In genomic region chr11:68854273-68854958, GRCh38 we compare ENCODE assay signal across 9 cellular contexts. TPM values are rescaled to one million over a fixed set of nuclear protein-coding genes. Genes with fewer than 3 reads are reported as not detected.
A peak's percentile ranks its signal among the peaks of the same experiment; 100 is the strongest.
DNase-seq lines count a peak whose midpoint lies in the region; ATAC-seq, FAIRE-seq and TF ChIP-seq lines count a peak whose summit lies in the region.
"Had no signal": no experiment of that assay in that cellular context is flagged by ENCODE, and none has a peak within 500 bp of the region (broad histone marks: within the 10 kb centered on the region; RNA-seq: fewer than 3 reads in every experiment).

No MANE protein-coding gene starts in this region.

- no peak overlapping the region for H3K27ac Mint-ChIP-seq in astrocyte (ENCODE audit: unreplicated experiment)

- H3K4me1 Mint-ChIP-seq in astrocyte (ENCODE audit: low read depth, unreplicated experiment), result no peaks in the 10 kb centered on the region

- H4K20me1 ChIP-seq in astrocyte (ENCODE audit: insufficient read depth, low read length), result no peaks in the 10 kb centered on the region

- H3K4me1 ChIP-seq in astrocyte (ENCODE audit: insufficient read depth, low read length) (no peaks in the 10 kb centered on the region), sigmoid colon (peaks cover 0 to 29% (median 21%) of the 10 kb centered on the region in 4 donors)

- no peak for FAIRE-seq in astrocyte (lab: Jason Lieb, UNC)

- no peak overlapping the region for H3K9ac ChIP-seq in astrocyte (ENCODE audit: low read length)

- H3K4me3 ChIP-seq in astrocyte (ENCODE audit: insufficient read depth, low read depth, low read length), result no peak overlapping the region
- peak overlapping the region in 3 of 4 donors; percentile 42 to 49 (median 49) for H3K4me3 ChIP-seq in sigmoid colon

- peak overlapping the region; percentile 84 for H3K4me2 ChIP-seq in astrocyte (ENCODE audit: low read length)

- H3K27me3 ChIP-seq in astrocyte (ENCODE audit: insufficient read depth, low read length) (peaks cover 21% of the 10 kb centered on the region), sigmoid colon (peaks cover 9 to 17% (median 16%) of the 10 kb centered on the region in 3 donors)

- H3K36me3 ChIP-seq in astrocyte (ENCODE audit: insufficient read depth, low read length) (no peaks in the 10 kb centered on the region), sigmoid colon (no peaks in the 10 kb centered on the region)

- WGBS in sigmoid colon, 2 donors, result 19 to 34% methylated on average over 42 of the region's 42 CpGs

- no peak for ATAC-seq in HG02884 (IDR thresholded peaks at IDR 0.05; ENCODE audit: unreplicated experiment)

- H3K27me3 Mint-ChIP-seq in astrocyte (ENCODE audit: low read depth, unreplicated experiment), result peaks cover 35% of the 10 kb centered on the region

- peaks cover 4% of the 10 kb centered on the region for H3K9me3 Mint-ChIP-seq in astrocyte (ENCODE audit: unreplicated experiment)

- H3K9me3 ChIP-seq in astrocyte (ENCODE audit: insufficient read depth, low read depth, low read length) (peaks cover 2% of the 10 kb centered on the region), sigmoid colon (no peaks in the 10 kb centered on the region)

- H3K27ac ChIP-seq in astrocyte (ENCODE audit: low read depth, low read length), result no peak overlapping the region
- no peak overlapping the region for H3K27ac ChIP-seq in sigmoid colon

- TF ChIP-seq CTCF in GM20000 (IDR thresholded peaks at IDR 0.05; ENCODE audit: extremely low read depth, missing control alignments) (no peak), astrocyte (IDR thresholded peaks at IDR 0.05; ENCODE audit: insufficient read depth, low read depth, low read length) (no peak), sigmoid colon (IDR thresholded peaks at IDR 0.05) (no peak)

- H3K4me3 Mint-ChIP-seq in astrocyte (ENCODE audit: unreplicated experiment), result no peak overlapping the region

- DNase-seq in GM20000 (ENCODE audit: low spot score) (peak; percentile 43), astrocyte (ENCODE audit: low read depth) (no peak), iPS-NIHi11 (ENCODE audit: low spot score) (peak; percentile 47), sigmoid colon (no peak), NCI-H1436 treated with DMSO at 0.1 percent for 48 hours (lab: John Stamatoyannopoulos, UW) (no peak), NCI-H2196 (lab: John Stamatoyannopoulos, UW; ENCODE audit: unreplicated experiment) (no peak), globus pallidus (ENCODE audit: low spot score) (no peak)
- DNase-seq: activated gamma-delta T cell had no signal

- H2AFZ ChIP-seq in astrocyte (ENCODE audit: low read depth, low read length), result no peak overlapping the region

- intact Hi-C loops in sigmoid colon (cut with DNase I), result no loop called here

- H3K36me3 Mint-ChIP-seq in astrocyte (ENCODE audit: low read depth, unreplicated experiment), result no peaks in the 10 kb centered on the region

- H3K79me2 ChIP-seq in astrocyte (ENCODE audit: insufficient read depth, low read length), result no peaks in the 10 kb centered on the region

- TF ChIP-seq POLR2A in sigmoid colon (IDR thresholded peaks at IDR 0.05), result no peak

- no peak for TF ChIP-seq EP300 in sigmoid colon (IDR thresholded peaks at IDR 0.05)

RNA-seq across cellular contexts. Expression of gene CPT1A, which starts 12.7 kb away (rescaled TPM):
- total RNA-seq in astrocyte (2.3 and 2.8 TPM in 2 replicates), sigmoid colon (10 to 100 TPM; 31.6 to 87.8 (median 50.4) TPM)
- polyA plus RNA-seq in sigmoid colon, result 10 to 100 TPM; 12.0 to 56.5 (median 22.0) TPM

RNA-seq across cellular contexts. Expression of gene MRPL21, which starts 49.2 kb away (rescaled TPM):
- 67.4 and 69.1 TPM in 2 replicates for total RNA-seq in astrocyte
- total RNA-seq in sigmoid colon, result 10 to 100 TPM; 53.7 to 99.1 (median 67.5) TPM
- 100 to 1,000 TPM; 107 to 134 (median 124) TPM for polyA plus RNA-seq in sigmoid colon

RNA-seq across cellular contexts. Expression of gene IGHMBP2, which starts 49.3 kb away (rescaled TPM):
- total RNA-seq in astrocyte (14.0 and 14.9 TPM in 2 replicates), sigmoid colon (10 to 100 TPM; 12.2 to 41.3 (median 30.4) TPM)
- polyA plus RNA-seq in sigmoid colon, result 10 to 100 TPM in 1 of 3 donors, 1 to 10 TPM in 2; 5.4 to 15.7 (median 8.1) TPM

Comparison
In these comparisons a context has a peak if more than half of its experiments do, and no peak if none do; other contexts are left out.
1. DNase-seq: peak in GM20000 (single experiment) and iPS-NIHi11 (single experiment); none in astrocyte (single experiment), sigmoid colon (single experiment), NCI-H1436 treated with DMSO at 0.1 percent for 48 hours (single experiment), NCI-H2196 (single experiment) and globus pallidus (single experiment).